In genomic region chr5:134370306-134370870, GRCh38 we compare ENCODE assay signal across 8 cellular contexts. TPM values are rescaled to one million over a fixed set of nuclear protein-coding genes. Genes with fewer than 3 reads are reported as not detected.
DNase-seq lines count a peak whose midpoint lies in the region; ATAC-seq, FAIRE-seq and TF ChIP-seq lines count a peak whose summit lies in the region.

No MANE protein-coding gene starts in this region.

- TF ChIP-seq RAD21 in A549 (conservative IDR thresholded peaks at IDR 0.05 in 1 of 2, IDR thresholded peaks at IDR 0.05 in 1 of 2): no peak

- 17% methylated on average over 5 of the region's 5 CpGs for WGBS in A549 (ENCODE audit: missing lambda C conversion rate)

- no peaks in the 10 kb centered on the region for H3K27me3 ChIP-seq in kidney epithelial cell (ENCODE audit: control insufficient read depth, insufficient read depth, low read length)
- no peaks in the 10 kb centered on the region for H3K27me3 ChIP-seq in subcutaneous abdominal adipose tissue (ENCODE audit: control insufficient read depth in 5 of 5, insufficient read depth in 4 of 5, low read length in 5 of 5)

- peak overlapping the region; percentile 81 for H3K4me3 ChIP-seq in A549
- peak overlapping the region; percentile 66 for H3K4me3 ChIP-seq in kidney epithelial cell (ENCODE audit: low read depth, low read length)
- H3K4me3 ChIP-seq in subcutaneous abdominal adipose tissue (ENCODE audit: low read depth in 1 of 5, low read length in 5 of 5): peak overlapping the region; percentile 62 to 97 (median 95)

- ATAC-seq in A549: peak; percentile 1; a peak in 2 of 6 replicates
- peak; percentile 9 for ATAC-seq in GM19395 (IDR thresholded peaks at IDR 0.05; ENCODE audit: unreplicated experiment)
- ATAC-seq in HG03520 (IDR thresholded peaks at IDR 0.05; ENCODE audit: unreplicated experiment): peak; percentile 5
- peak; percentile 6 for ATAC-seq in activated naive CD8-positive, alpha-beta T cell treated with anti-CD3 and anti-CD28 coated beads, Interleukin-2, amount 50 U/mL, for 24 hours

- H3K36me3 Mint-ChIP-seq in activated naive CD8-positive, alpha-beta T cell treated with anti-CD3 and anti-CD28 coated beads, Interleukin-2, amount 50 U/mL, for 24 hours (ENCODE audit: low read depth): peaks cover 17% of the 10 kb centered on the region

- CTCF ChIA-PET in A549 (lab: Yijun Ruan, JAX): interaction anchor here (0.6 to 2.0 kb wide), 3 partner anchors 41 to 141 kb away, joined by 3 to 16 read pairs (median 3); partner anchors contain the start of gene CDKN2AIPNL

- TF ChIP-seq CTCF in A549 (IDR thresholded peaks at IDR 0.05) (no peak), kidney epithelial cell (IDR thresholded peaks at IDR 0.05; ENCODE audit: insufficient read depth, low read length, poor library complexity, severe bottlenecking) (no peak)

- peak overlapping the region; percentile 95 for H3K4me3 Mint-ChIP-seq in activated naive CD8-positive, alpha-beta T cell treated with anti-CD3 and anti-CD28 coated beads, Interleukin-2, amount 50 U/mL, for 24 hours

- no peak for TF ChIP-seq POLR2A in A549 (IDR thresholded peaks at IDR 0.05; ENCODE audit: low read length)

- peaks cover 55% of the 10 kb centered on the region for H3K4me1 Mint-ChIP-seq in activated naive CD8-positive, alpha-beta T cell treated with anti-CD3 and anti-CD28 coated beads, Interleukin-2, amount 50 U/mL, for 24 hours

- H3K4me2 ChIP-seq in A549: peak overlapping the region; percentile 97

- H3K9ac ChIP-seq in subcutaneous abdominal adipose tissue (ENCODE audit: low read length in 5 of 5): peak overlapping the region; percentile 31 to 100 (median 79)

- peak overlapping the region; percentile 99 for H3K27ac Mint-ChIP-seq in activated naive CD8-positive, alpha-beta T cell treated with anti-CD3 and anti-CD28 coated beads, Interleukin-2, amount 50 U/mL, for 24 hours

- H3K27me3 Mint-ChIP-seq in activated naive CD8-positive, alpha-beta T cell treated with anti-CD3 and anti-CD28 coated beads, Interleukin-2, amount 50 U/mL, for 24 hours: peaks cover 5% of the 10 kb centered on the region

- H3K36me3 ChIP-seq in kidney epithelial cell (ENCODE audit: control insufficient read depth, insufficient read depth, low read length) (no peaks in the 10 kb centered on the region), subcutaneous abdominal adipose tissue (ENCODE audit: control insufficient read depth in 5 of 5, insufficient read depth in 5 of 5, low read length in 5 of 5) (peaks cover 0 to 9% (median 2%) of the 10 kb centered on the region in 5 donors)

- DNase-seq in A549 (ENCODE audit: low read depth in 1 of 2, low spot score in 1 of 2) (no peak), kidney epithelial cell (ENCODE audit: low read depth) (no peak), NCI-H2029 (lab: John Stamatoyannopoulos, UW) (no peak), C1 segment of cervical spinal cord (lab: John Stamatoyannopoulos, UW) (no peak)
- no peak for DNase-seq in activated naive CD8-positive, alpha-beta T cell treated with anti-CD3 and anti-CD28 coated beads, Interleukin-2, amount 50 U/mL, for 24 hours

- H3K27ac ChIP-seq in A549: peak overlapping the region; percentile 91 to 98
- peak overlapping the region; percentile 99 for H3K27ac ChIP-seq in subcutaneous abdominal adipose tissue (ENCODE audit: low read depth, low read length)

- POLR2A ChIA-PET in A549 (lab: Yijun Ruan, JAX): no interaction called here

- H3K9me3 ChIP-seq in A549 (no peaks in the 10 kb centered on the region), subcutaneous abdominal adipose tissue (ENCODE audit: control insufficient read depth in 5 of 5, low read length in 5 of 5) (no peaks in the 10 kb centered on the region)

- peaks cover 27% of the 10 kb centered on the region for H3K4me1 ChIP-seq in A549
- peaks cover 1 to 44% (median 43%) of the 10 kb centered on the region in 5 donors for H3K4me1 ChIP-seq in subcutaneous abdominal adipose tissue (ENCODE audit: control insufficient read depth in 5 of 5, insufficient read depth in 5 of 5, low read length in 5 of 5)

- TF ChIP-seq EP300 in A549 (IDR thresholded peaks at IDR 0.05): no peak

- FAIRE-seq in A549 (lab: Jason Lieb, UNC): no peak

- H3K9me3 Mint-ChIP-seq in activated naive CD8-positive, alpha-beta T cell treated with anti-CD3 and anti-CD28 coated beads, Interleukin-2, amount 50 U/mL, for 24 hours: peaks cover 8% of the 10 kb centered on the region

TF ChIP-seq in A549, 52 proteins besides CTCF, POLR2A, EP300 and RAD21:
- TF ChIP-seq CBX2 (IDR thresholded peaks at IDR 0.05; ENCODE audit: borderline replicate concordance, low read depth): no peak
- no peak for TF ChIP-seq JUN (IDR thresholded peaks at IDR 0.05)
- TF ChIP-seq HES2 (IDR thresholded peaks at IDR 0.05): no peak
- no peak for TF ChIP-seq PBX3 (IDR thresholded peaks at IDR 0.05)
- no peak for TF ChIP-seq HEYL (CRISPR knock-in tag; IDR thresholded peaks at IDR 0.05)
- TF ChIP-seq JUNB (IDR thresholded peaks at IDR 0.05): no peak
- TF ChIP-seq TP53 (CRISPR knock-in tag; IDR thresholded peaks at IDR 0.05): no peak

RNA-seq across cellular contexts. Expression of gene UBE2B, which starts 1.0 kb away (rescaled TPM):
- polyA plus RNA-seq in A549 (2011; rRNA removed): 60.1 and 104 TPM in 2 replicates
- polyA plus RNA-seq in A549 (2012; cell fraction: cytosol; rRNA removed): 18.8 and 19.3 TPM in 2 replicates
- polyA plus RNA-seq in A549 (2012; cell fraction: nucleus; rRNA removed): 7.2 and 12.3 TPM in 2 replicates
- 61.1 to 61.5 TPM (median 61.3 TPM) in 3 replicates for polyA plus RNA-seq in A549 (2017; fragmentation: RNase III; extraction: RNeasy Plus Mini Kit Qiagen cat#74134 plus additional on column Dnase treatment)
- 11.1 and 15.8 TPM in 2 replicates for polyA minus RNA-seq in A549 (2011; rRNA and poly(A)+ RNA removed)
- total RNA-seq in kidney epithelial cell: 31.2 and 38.1 TPM in 2 replicates

RNA-seq across cellular contexts. Expression of gene CDKL3, which starts 3.4 kb away (rescaled TPM):
- polyA plus RNA-seq in A549 (2011; rRNA removed): 3.6 and 4.5 TPM in 2 replicates
- polyA plus RNA-seq in A549 (2012; cell fraction: cytosol; rRNA removed): 0.27 and 0.45 TPM in 2 replicates
- polyA plus RNA-seq in A549 (2012; cell fraction: nucleus; rRNA removed): 0.22 TPM in 1 of 2 replicates, not detected in the other
- 0.90 to 1.5 TPM (median 1.1 TPM) in 3 replicates for polyA plus RNA-seq in A549 (2017; fragmentation: RNase III; extraction: RNeasy Plus Mini Kit Qiagen cat#74134 plus additional on column Dnase treatment)
- not detected in 2 replicates for polyA minus RNA-seq in A549 (2011; rRNA and poly(A)+ RNA removed)
- total RNA-seq in kidney epithelial cell: 9.3 and 17.6 TPM in 2 replicates

RNA-seq across cellular contexts. Expression of gene CDKN2AIPNL, which starts 41.3 kb away (rescaled TPM):
- polyA plus RNA-seq in A549 (2011; rRNA removed) (42.4 and 49.9 TPM in 2 replicates), A549 (2017; fragmentation: RNase III; extraction: RNeasy Plus Mini Kit Qiagen cat#74134 plus additional on column Dnase treatment) (44.7 to 48.0 TPM (median 44.9 TPM) in 3 replicates)
- polyA plus RNA-seq in A549 (2012; cell fraction: cytosol; rRNA removed): 29.8 and 37.9 TPM in 2 replicates
- 9.4 and 13.6 TPM in 2 replicates for polyA plus RNA-seq in A549 (2012; cell fraction: nucleus; rRNA removed)
- 8.5 and 9.5 TPM in 2 replicates for polyA minus RNA-seq in A549 (2011; rRNA and poly(A)+ RNA removed)
- 25.3 and 28.3 TPM in 2 replicates for total RNA-seq in kidney epithelial cell
